Comparison of ENCODE assay signal across 10 cellular contexts in the genomic region with DNA sequence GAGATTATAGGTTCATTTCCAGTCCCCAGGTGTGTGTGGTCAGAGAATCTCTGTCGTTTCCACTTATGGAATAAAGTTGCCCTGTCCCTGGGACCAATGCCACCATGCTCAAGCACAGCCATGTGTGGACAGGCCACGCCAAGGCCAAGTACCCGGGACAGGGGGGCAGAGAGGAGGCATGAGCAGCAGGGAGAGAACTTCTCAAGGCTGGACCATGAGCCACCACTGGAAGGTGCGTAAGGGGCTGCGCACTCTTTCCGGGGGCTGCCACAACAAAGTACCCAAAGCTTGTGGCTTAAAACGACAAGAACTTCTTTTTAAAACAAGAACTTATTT.
"Had no signal": no experiment of that assay in that cellular context is flagged by ENCODE, and none has a peak within 500 bp of the region (broad histone marks: within the 10 kb centered on the region; RNA-seq: fewer than 3 reads in every experiment).

No MANE protein-coding gene starts in this region.

- H3K27ac Mint-ChIP-seq: activated CD4-positive, alpha-beta T cell treated with anti-CD3 and anti-CD28 coated beads, Interleukin-2, amount 10 ng/mL, durations not matched to agents 7 days and 5 days; activated CD8-positive, alpha-beta T cell treated with anti-CD3 and anti-CD28 coated beads, Interleukin-2, amount 10 ng/mL, durations not matched to agents 7 days and 5 days; activated naive CD8-positive, alpha-beta T cell; nephron progenitor cell; T-helper 2 cell treated with Interferon-gamma antibody and Interleukin-4, amounts not matched to agents 5 μg/mL and 100 μg/mL, for 36 hours had no signal

- H3K36me3 Mint-ChIP-seq: activated naive CD8-positive, alpha-beta T cell had no signal

- H3K9me3 ChIP-seq: esophagus muscularis mucosa, gastroesophageal sphincter, heart left ventricle, left lung, tibial artery had no signal

- H3K27me3 ChIP-seq: esophagus muscularis mucosa, gastroesophageal sphincter had no signal

- H3K9me3 Mint-ChIP-seq: activated CD4-positive, alpha-beta T cell treated with anti-CD3 and anti-CD28 coated beads, Interleukin-2, amount 10 ng/mL, durations not matched to agents 7 days and 5 days; nephron progenitor cell; T-helper 2 cell treated with Interferon-gamma antibody and Interleukin-4, amounts not matched to agents 5 μg/mL and 100 μg/mL, for 36 hours had no signal

- H3K4me1 ChIP-seq: esophagus muscularis mucosa, heart left ventricle, left lung had no signal

- H3K36me3 ChIP-seq: esophagus muscularis mucosa, gastroesophageal sphincter, heart left ventricle, left lung, tibial artery had no signal

- H3K4me3 Mint-ChIP-seq: activated CD4-positive, alpha-beta T cell treated with anti-CD3 and anti-CD28 coated beads, Interleukin-2, amount 10 ng/mL, durations not matched to agents 7 days and 5 days; activated CD8-positive, alpha-beta T cell treated with anti-CD3 and anti-CD28 coated beads, Interleukin-2, amount 10 ng/mL, durations not matched to agents 7 days and 5 days; activated naive CD8-positive, alpha-beta T cell; nephron progenitor cell; T-helper 2 cell treated with Interferon-gamma antibody and Interleukin-4, amounts not matched to agents 5 μg/mL and 100 μg/mL, for 36 hours had no signal

- H3K4me3 ChIP-seq: esophagus muscularis mucosa, gastroesophageal sphincter, heart left ventricle, left lung, tibial artery had no signal

- H3K27ac ChIP-seq: esophagus muscularis mucosa, gastroesophageal sphincter, heart left ventricle, left lung, tibial artery had no signal

- H3K4me1 Mint-ChIP-seq: activated CD4-positive, alpha-beta T cell treated with anti-CD3 and anti-CD28 coated beads, Interleukin-2, amount 10 ng/mL, durations not matched to agents 7 days and 5 days had no signal
